ENCODE assay signal across 12 cellular contexts in genomic region chr11:122491486-122491885, GRCh38.
DNase-seq lines count a peak whose midpoint lies in the region; ATAC-seq, FAIRE-seq and TF ChIP-seq lines count a peak whose summit lies in the region.
"Had no signal": no experiment of that assay in that cellular context is flagged by ENCODE, and none has a peak within 500 bp of the region (broad histone marks: within the 10 kb centered on the region; RNA-seq: fewer than 3 reads in every experiment).

No MANE protein-coding gene starts in this region.

- intact Hi-C loops in right lobe of liver (cut with DNase I): no loop called here
- intact Hi-C loops in HepG2 (cut with micrococcal nuclease; ENCODE audit: unreplicated experiment): no loop called here
- intact Hi-C loops in breast epithelium (cut with DNase I; ENCODE audit: low total_unique reads): no loop called here
- intact Hi-C loops in right cardiac atrium (cut with DNase I): no loop called here

- H3K4me3 ChIP-seq in right lobe of liver (no peak overlapping the region), HepG2 (replicated peaks in 1 of 3; ENCODE audit: insufficient read depth in 1 of 3, low read depth in 2 of 3, low read length in 3 of 3) (no peak overlapping the region), breast epithelium (no peak overlapping the region), right cardiac atrium (ENCODE audit: low read length) (no peak overlapping the region)
- H3K4me3 ChIP-seq: dorsolateral prefrontal cortex, SJSA1 had no signal

- H3K36me3 ChIP-seq in right lobe of liver (no peaks in the 10 kb centered on the region), HepG2 (replicated peaks in 1 of 2; ENCODE audit: control insufficient read depth in 1 of 2, insufficient read depth in 2 of 2, low read length in 2 of 2) (no peaks in the 10 kb centered on the region), breast epithelium (no peaks in the 10 kb centered on the region)
- H3K36me3 ChIP-seq: SJSA1 had no signal

- no peak overlapping the region for H2AFZ ChIP-seq in HepG2 (ENCODE audit: low read length)

- in situ Hi-C loops in HepG2 (cut with HindIII; ENCODE audit: extremely low pct_ligation_motif_present, low pct_unique_long_range_greater_than_20kb) (no loop called here), G401 (cut with HindIII; ENCODE audit: low sequenced_read_pairs) (no loop called here)

- WGBS in right lobe of liver (ENCODE audit: insufficient coverage, low coverage, low lambda C conversion rate, missing lambda C conversion rate): 19% methylated on average over 2 of the region's 2 CpGs
- 19% methylated on average over 2 of the region's 2 CpGs for WGBS in HepG2 (ENCODE audit: low lambda C conversion rate)
- WGBS in right cardiac atrium: 28% methylated on average over 2 of the region's 2 CpGs

- ATAC-seq in right lobe of liver (peak; percentile 46 to 88 (median 79)), HepG2 (no peak), right cardiac atrium (peak; percentile 86 to 87), GM18511 (IDR thresholded peaks at IDR 0.05; ENCODE audit: unreplicated experiment) (no peak), GM21447 (IDR thresholded peaks at IDR 0.05; ENCODE audit: unreplicated experiment) (no peak)

- H3K4me1 ChIP-seq in right lobe of liver (no peaks in the 10 kb centered on the region), HepG2 (ENCODE audit: insufficient read depth, low read length) (peaks cover 11% of the 10 kb centered on the region), breast epithelium (no peaks in the 10 kb centered on the region), right cardiac atrium (ENCODE audit: control insufficient read depth, insufficient read depth, low read length) (no peaks in the 10 kb centered on the region)
- H3K4me1 ChIP-seq: SJSA1 had no signal

- no peak for FAIRE-seq in HepG2 (lab: Jason Lieb, UNC)

- no TSS peak for BruUV-seq in HepG2 (replicated peaks; lab: Mats Ljungman, UMichigan)

- TF ChIP-seq EP300 in HepG2 (IDR thresholded peaks at IDR 0.05; ENCODE audit: low read depth in 2 of 2, low read length in 2 of 2) (no peak), HepG2 (CRISPR knock-in tag; IDR thresholded peaks at IDR 0.05; ENCODE audit: borderline replicate concordance) (no peak)

- H3K27me3 ChIP-seq in right lobe of liver (no peaks in the 10 kb centered on the region), HepG2 (ENCODE audit: control insufficient read depth in 1 of 2, insufficient read depth in 2 of 2, low read length in 2 of 2) (0 out of 5 replicates have a peak, but pooled peaks cover 0 to 2% of the 10 kb centered on the region in 2 experiments), breast epithelium (no peaks in the 10 kb centered on the region), right cardiac atrium (ENCODE audit: control insufficient read depth, insufficient read depth) (no peaks in the 10 kb centered on the region)
- H3K27me3 ChIP-seq: dorsolateral prefrontal cortex, SJSA1 had no signal

- H3K9me3 ChIP-seq in right lobe of liver (no peaks in the 10 kb centered on the region), HepG2 (ENCODE audit: low read length) (no peaks in the 10 kb centered on the region), breast epithelium (no peaks in the 10 kb centered on the region), right cardiac atrium (ENCODE audit: control insufficient read depth, low read length) (no peaks in the 10 kb centered on the region)
- H3K9me3 ChIP-seq: SJSA1 had no signal

- no peak overlapping the region for H3K4me2 ChIP-seq in HepG2 (ENCODE audit: low read depth, low read length)

- no peaks in the 10 kb centered on the region for H3K79me2 ChIP-seq in HepG2 (ENCODE audit: insufficient read depth, low read length)

- no peak overlapping the region for H3K27ac ChIP-seq in right lobe of liver
- no peak overlapping the region for H3K27ac ChIP-seq in HepG2 (ENCODE audit: extremely low read length, insufficient read depth, low read length)
- H3K27ac ChIP-seq in breast epithelium: peak overlapping the region; percentile 6 to 21
- no peak overlapping the region for H3K27ac ChIP-seq in right cardiac atrium (ENCODE audit: low read length)
- H3K27ac ChIP-seq: SJSA1 had no signal

- no peak for TF ChIP-seq POLR2A in right lobe of liver (IDR thresholded peaks at IDR 0.05)
- TF ChIP-seq POLR2A in HepG2 (IDR thresholded peaks at IDR 0.05; ENCODE audit: insufficient read depth in 1 of 2, low read depth in 2 of 2, low read length in 2 of 2): no peak
- no peak for TF ChIP-seq POLR2A in breast epithelium (IDR thresholded peaks at IDR 0.05)

- POLR2A ChIA-PET in HepG2 (lab: Yijun Ruan, JAX): no interaction called here

- no peak overlapping the region for H3K9ac ChIP-seq in HepG2 (ENCODE audit: insufficient read depth, low read depth, low read length)

- H4K20me1 ChIP-seq in HepG2 (ENCODE audit: insufficient read depth, low read length): no peaks in the 10 kb centered on the region

- DNase-seq in right lobe of liver (no peak), HepG2 (ENCODE audit: low spot score) (no peak), breast epithelium (ENCODE audit: low spot score in 2 of 2) (peak in 1 of 2 donors; percentile 27), right cardiac atrium (no peak), G401 (ENCODE audit: low spot score) (no peak)
- no peak for DNase-seq in activated CD4-positive, CD25-positive, alpha-beta regulatory T cell treated with anti-CD3 and anti-CD28 coated beads, Interleukin-2, amount 50 U/mL, for 72 hours
- DNase-seq: ACHN; activated CD4-positive, alpha-beta T cell treated with anti-CD3 and anti-CD28 coated beads, Interleukin-2, amount 10 ng/mL, durations not matched to agents 24 days and 14 days had no signal

- no peak for TF ChIP-seq CTCF in right lobe of liver (IDR thresholded peaks at IDR 0.05)
- no peak for TF ChIP-seq CTCF in HepG2 (CRISPR knock-in tag; IDR thresholded peaks at IDR 0.05)
- no peak for TF ChIP-seq CTCF in breast epithelium (IDR thresholded peaks at IDR 0.05)

- no peak for TF ChIP-seq RAD21 in HepG2 (CRISPR knock-in tag; IDR thresholded peaks at IDR 0.05)

- CTCF ChIA-PET in HepG2 (lab: Yijun Ruan, JAX; ENCODE audit: low intra/inter-chr PET ratio, low total read pairs): no interaction called here

TF ChIP-seq in HepG2, 621 proteins besides CTCF, POLR2A, EP300 and RAD21 (continues in another document):
- TF ChIP-seq ZNF441 (CRISPR knock-in tag; IDR thresholded peaks at IDR 0.05; ENCODE audit: borderline replicate concordance) (no peak), PLRG1 (conservative IDR thresholded peaks at IDR 0.05) (no peak), PRDM15 (CRISPR knock-in tag; IDR thresholded peaks at IDR 0.05) (no peak), ZNF788 (CRISPR knock-in tag; IDR thresholded peaks at IDR 0.05; ENCODE audit: borderline replicate concordance) (no peak), GRHL1 (CRISPR knock-in tag; conservative IDR thresholded peaks at IDR 0.05) (no peak), MAFG (CRISPR knock-in tag; IDR thresholded peaks at IDR 0.05) (no peak), ZBTB25 (CRISPR knock-in tag; IDR thresholded peaks at IDR 0.05) (no peak), FLYWCH1 (CRISPR knock-in tag; IDR thresholded peaks at IDR 0.05) (no peak), ZNF264 (CRISPR knock-in tag; IDR thresholded peaks at IDR 0.05) (no peak), RBAK (CRISPR knock-in tag; IDR thresholded peaks at IDR 0.05) (no peak), MXI1 (IDR thresholded peaks at IDR 0.05; ENCODE audit: borderline replicate concordance, low read depth, low read length) (no peak)

Comparison
In these comparisons a context has a peak if more than half of its experiments do, and no peak if none do; other contexts are left out.
1. ATAC-seq: peak in right lobe of liver (4 of 4) and right cardiac atrium (2 of 2); none in HepG2 (single experiment), GM18511 (single experiment) and GM21447 (single experiment).
2. H3K27ac ChIP-seq: peak in breast epithelium (2 of 2); none in right lobe of liver (0 of 3), HepG2 (single experiment) and right cardiac atrium (single experiment).